In genomic region chr19:11203194-11204075, GRCh38 we compare ENCODE assay signal across 8 cellular contexts. TPM values are rescaled to one million over a fixed set of nuclear protein-coding genes. Genes with fewer than 3 reads are reported as not detected.
A peak's percentile ranks its signal among the peaks of the same experiment; 100 is the strongest.
DNase-seq lines count a peak whose midpoint lies in the region; ATAC-seq and TF ChIP-seq lines count a peak whose summit lies in the region.

No MANE protein-coding gene starts in this region.

- peak overlapping the region; percentile 97 for H3K27ac Mint-ChIP-seq in HFFc6
- no peak overlapping the region for H3K27ac Mint-ChIP-seq in activated T-helper 1 cell treated with anti-CD3 and anti-CD28 coated beads, Interleukin-12 subunit alpha, Interleukin-12 subunit beta, Interleukin-2, Interleukin-4 antibody, amounts not matched to agents 30 ng/mL and 10 ng/mL and 1 ng/mL, durations not matched to agents 14 hours and 24 hours and 36 hours

- H3K27me3 Mint-ChIP-seq in HFFc6 (ENCODE audit: insufficient read depth), result peaks cover 3% of the 10 kb centered on the region; the same call in 1 of the 2 replicates
- peaks cover 6% of the 10 kb centered on the region for H3K27me3 Mint-ChIP-seq in activated T-helper 1 cell treated with anti-CD3 and anti-CD28 coated beads, Interleukin-12 subunit alpha, Interleukin-12 subunit beta, Interleukin-2, Interleukin-4 antibody, amounts not matched to agents 30 ng/mL and 10 ng/mL and 1 ng/mL, durations not matched to agents 14 hours and 24 hours and 36 hours (ENCODE audit: insufficient read depth)

- H3K36me3 Mint-ChIP-seq in HFFc6 (ENCODE audit: low read depth), result no peaks in the 10 kb centered on the region
- H3K36me3 Mint-ChIP-seq in activated T-helper 1 cell treated with anti-CD3 and anti-CD28 coated beads, Interleukin-12 subunit alpha, Interleukin-12 subunit beta, Interleukin-2, Interleukin-4 antibody, amounts not matched to agents 30 ng/mL and 10 ng/mL and 1 ng/mL, durations not matched to agents 14 hours and 24 hours and 36 hours (ENCODE audit: low read depth), result no peaks in the 10 kb centered on the region

- intact Hi-C loops in left lung (cut with DNase I), result loop anchor here in 1 of 2 donors (2.0 to 10.0 kb wide), 2 partner anchors 65 to 169 kb away; no protein-coding TSS in a partner anchor
- intact Hi-C loops in activated T-helper 1 cell treated with anti-CD3 and anti-CD28 coated beads, Interleukin-12 subunit alpha, Interleukin-12 subunit beta, Interleukin-2, Interleukin-4 antibody, amounts not matched to agents 30 ng/mL and 10 ng/mL and 1 ng/mL, durations not matched to agents 14 hours and 24 hours and 36 hours (cut with micrococcal nuclease), result loop anchor here (1.0 to 2.0 kb wide), 2 partner anchors 66 to 167 kb away; no protein-coding TSS in a partner anchor

- peaks cover under 1 to 20% of the 10 kb centered on the region in 2 donors for H3K4me1 ChIP-seq in left lung

- H3K4me3 Mint-ChIP-seq in HFFc6, result peak overlapping the region; percentile 68
- no peak overlapping the region for H3K4me3 Mint-ChIP-seq in activated T-helper 1 cell treated with anti-CD3 and anti-CD28 coated beads, Interleukin-12 subunit alpha, Interleukin-12 subunit beta, Interleukin-2, Interleukin-4 antibody, amounts not matched to agents 30 ng/mL and 10 ng/mL and 1 ng/mL, durations not matched to agents 14 hours and 24 hours and 36 hours

- no peaks in the 10 kb centered on the region for H3K9me3 Mint-ChIP-seq in HFFc6
- no peaks in the 10 kb centered on the region for H3K9me3 Mint-ChIP-seq in activated T-helper 1 cell treated with anti-CD3 and anti-CD28 coated beads, Interleukin-12 subunit alpha, Interleukin-12 subunit beta, Interleukin-2, Interleukin-4 antibody, amounts not matched to agents 30 ng/mL and 10 ng/mL and 1 ng/mL, durations not matched to agents 14 hours and 24 hours and 36 hours

- no peaks in the 10 kb centered on the region for H3K9me3 ChIP-seq in WERI-Rb-1 (ENCODE audit: severe bottlenecking)
- H3K9me3 ChIP-seq in left lung, result no peaks in the 10 kb centered on the region

- H3K4me3 ChIP-seq in WERI-Rb-1 (ENCODE audit: low read depth, low read length) (no peak overlapping the region), coronary artery (peak overlapping the region; percentile 30), left lung (no peak overlapping the region)

- H3K36me3 ChIP-seq in WERI-Rb-1 (no peaks in the 10 kb centered on the region), left lung (peaks cover 0 to 36% of the 10 kb centered on the region in 2 donors)

- DNase-seq in CD1c-positive myeloid dendritic cell (ENCODE audit: extremely low spot score) (peak; percentile 44), HFFc6 (peak; percentile 93), WERI-Rb-1 (peak; percentile 64), coronary artery (ENCODE audit: low spot score) (peak; percentile 95), left lung (peak; percentile 79 to 83)
- peak; percentile 21 for DNase-seq in stimulated activated CD8-positive, alpha-beta memory T cell treated with anti-CD3 and anti-CD28 coated beads, Interleukin-12 subunit alpha, Interleukin-12 subunit beta, amount 100 ng/mL, for 1 hour (ENCODE audit: low read depth)
- no peak for DNase-seq in activated T-helper 1 cell treated with anti-CD3 and anti-CD28 coated beads, Interleukin-12 subunit alpha, Interleukin-12 subunit beta, Interleukin-2, Interleukin-4 antibody, amounts not matched to agents 30 ng/mL and 10 ng/mL and 1 ng/mL, durations not matched to agents 14 hours and 24 hours and 36 hours (ENCODE audit: low spot score)

- peaks cover 31% of the 10 kb centered on the region for H3K4me1 Mint-ChIP-seq in HFFc6 (ENCODE audit: low read depth)
- no peaks in the 10 kb centered on the region for H3K4me1 Mint-ChIP-seq in activated T-helper 1 cell treated with anti-CD3 and anti-CD28 coated beads, Interleukin-12 subunit alpha, Interleukin-12 subunit beta, Interleukin-2, Interleukin-4 antibody, amounts not matched to agents 30 ng/mL and 10 ng/mL and 1 ng/mL, durations not matched to agents 14 hours and 24 hours and 36 hours (ENCODE audit: low read depth)

- ATAC-seq in left lung (peak; percentile 78), HG02852 (IDR thresholded peaks at IDR 0.05; ENCODE audit: unreplicated experiment) (no peak)

- H3K27me3 ChIP-seq in WERI-Rb-1 (ENCODE audit: insufficient read depth, low read depth, severe bottlenecking), result no peaks in the 10 kb centered on the region
- H3K27me3 ChIP-seq in left lung, result no peaks in the 10 kb centered on the region

- TF ChIP-seq CTCF in HFFc6 (IDR thresholded peaks at IDR 0.05) (peak; percentile 97), WERI-Rb-1 (IDR thresholded peaks at IDR 0.05; ENCODE audit: low read depth, low read length) (peak; percentile 91), coronary artery (IDR thresholded peaks at IDR 0.05) (peak; percentile 93), left lung (IDR thresholded peaks at IDR 0.05) (peak; percentile 75 to 80)

- H3K27ac ChIP-seq in WERI-Rb-1, result no peak overlapping the region
- peak overlapping the region; percentile 95 to 97 for H3K27ac ChIP-seq in coronary artery
- peak overlapping the region; percentile 28 to 62 for H3K27ac ChIP-seq in left lung

RNA-seq across cellular contexts. Expression of gene KANK2, which starts 6.1 kb away (rescaled TPM):
- total RNA-seq in HFFc6 (2021; fragmentation: NEBNext Ultra II Directional; extraction: Animal tissue kit (Norgen Biotek cat#: 25700)), result 100 to 1,000 TPM; 132 to 167 (median 156) TPM
- 100 to 1,000 TPM; 179 to 194 TPM for total RNA-seq in left lung
- total RNA-seq in activated T-helper 1 cell treated with anti-CD3 and anti-CD28 coated beads, Interleukin-12 subunit alpha, Interleukin-12 subunit beta, Interleukin-2, Interleukin-4 antibody, amounts not matched to agents 30 ng/mL and 10 ng/mL and 1 ng/mL, durations not matched to agents 14 hours and 24 hours and 36 hours, result 2.7 and 3.9 TPM in 2 replicates

RNA-seq across cellular contexts. Expression of gene ANGPTL8, which starts 36.0 kb away (rescaled TPM):
- not detected for total RNA-seq in HFFc6 (2021; fragmentation: NEBNext Ultra II Directional; extraction: Animal tissue kit (Norgen Biotek cat#: 25700))
- total RNA-seq in left lung, result not detected
- not detected in 2 replicates for total RNA-seq in activated T-helper 1 cell treated with anti-CD3 and anti-CD28 coated beads, Interleukin-12 subunit alpha, Interleukin-12 subunit beta, Interleukin-2, Interleukin-4 antibody, amounts not matched to agents 30 ng/mL and 10 ng/mL and 1 ng/mL, durations not matched to agents 14 hours and 24 hours and 36 hours

RNA-seq across cellular contexts. Expression of gene SPC24, which starts 47.9 kb away (rescaled TPM):
- total RNA-seq in HFFc6 (2021; fragmentation: NEBNext Ultra II Directional; extraction: Animal tissue kit (Norgen Biotek cat#: 25700)), result 10 to 100 TPM; 21.0 to 54.6 (median 50.3) TPM
- 10 to 100 TPM in 1 of 2 donors, 1 to 10 TPM in 1; 5.4 to 12.1 TPM for total RNA-seq in left lung
- total RNA-seq in activated T-helper 1 cell treated with anti-CD3 and anti-CD28 coated beads, Interleukin-12 subunit alpha, Interleukin-12 subunit beta, Interleukin-2, Interleukin-4 antibody, amounts not matched to agents 30 ng/mL and 10 ng/mL and 1 ng/mL, durations not matched to agents 14 hours and 24 hours and 36 hours, result 30.3 and 30.4 TPM in 2 replicates

RNA-seq across cellular contexts. Expression of gene DOCK6, which starts 58.9 kb away (rescaled TPM):
- 10 to 100 TPM; 20.7 to 32.2 (median 22.9) TPM for total RNA-seq in HFFc6 (2021; fragmentation: NEBNext Ultra II Directional; extraction: Animal tissue kit (Norgen Biotek cat#: 25700))
- total RNA-seq in left lung, result 10 to 100 TPM; 65.6 to 97.9 TPM
- 1.1 and 1.2 TPM in 2 replicates for total RNA-seq in activated T-helper 1 cell treated with anti-CD3 and anti-CD28 coated beads, Interleukin-12 subunit alpha, Interleukin-12 subunit beta, Interleukin-2, Interleukin-4 antibody, amounts not matched to agents 30 ng/mL and 10 ng/mL and 1 ng/mL, durations not matched to agents 14 hours and 24 hours and 36 hours

Comparison
In these comparisons a context has a peak if more than half of its experiments do, and no peak if none do; other contexts are left out.
1. RNA of gene KANK2, which starts 6.1 kb away (total RNA-seq): 179 to 194 TPM in left lung and 132 to 167 TPM in HFFc6; 2.7 to 3.9 TPM in activated T-helper 1 cell treated with anti-CD3 and anti-CD28 coated beads, Interleukin-12 subunit alpha, Interleukin-12 subunit beta, Interleukin-2, Interleukin-4 antibody, amounts not matched to agents 30 ng/mL and 10 ng/mL and 1 ng/mL, durations not matched to agents 14 hours and 24 hours and 36 hours; every median in the first group is over 10 times any median in the second.
2. Peak in every context shown above with its lines, with median percentiles within 50 percentile points of each other: CTCF ChIP-seq.